Comparison of ENCODE assay signal across 7 cellular contexts in the genomic region with DNA sequence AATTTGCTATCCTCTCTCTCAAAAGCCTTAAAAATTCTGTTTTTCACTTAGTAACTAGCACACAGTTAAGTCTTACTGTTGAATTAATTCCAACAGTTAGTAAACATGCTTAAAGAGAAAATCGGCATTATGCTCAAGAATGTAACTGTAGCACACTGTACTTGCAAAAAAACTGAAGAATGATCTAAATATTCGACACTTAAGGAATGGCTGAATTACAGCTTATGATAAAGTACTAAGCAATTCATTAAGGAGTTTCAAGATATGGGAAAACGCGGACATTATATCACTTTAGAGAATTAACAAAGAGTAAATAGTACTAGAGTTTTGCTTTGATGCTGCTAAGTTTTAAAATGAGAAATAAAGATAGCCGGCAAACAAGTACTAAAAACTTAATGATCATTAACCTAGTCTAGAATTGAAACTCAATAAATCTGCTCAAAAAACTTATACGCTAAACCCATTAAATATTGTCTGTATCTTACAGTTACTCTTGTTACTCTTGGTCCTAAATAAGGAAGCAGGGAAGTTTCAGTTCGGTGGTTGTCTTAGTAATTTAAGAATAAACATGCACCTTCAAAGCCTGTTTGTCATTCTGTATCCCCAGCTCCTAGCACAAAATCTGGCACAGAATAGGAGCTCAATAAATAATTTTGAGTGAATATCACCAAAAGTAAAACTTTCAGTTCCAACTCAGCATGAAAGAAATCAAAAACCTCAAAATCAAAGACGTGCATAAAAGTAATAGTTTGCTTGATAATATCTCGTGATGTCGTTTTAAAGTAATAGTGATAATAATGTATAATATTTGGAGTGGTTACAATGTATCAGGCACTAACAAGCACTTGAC. TPM values are rescaled to one million over a fixed set of nuclear protein-coding genes. Genes with fewer than 3 reads are reported as not detected.
DNase-seq lines count a peak whose midpoint lies in the region; FAIRE-seq and TF ChIP-seq lines count a peak whose summit lies in the region.

No MANE protein-coding gene starts in this region.

- peak; percentile 89 for FAIRE-seq in H54 (lab: Jason Lieb, UNC)

- H3K27me3 ChIP-seq in dorsolateral prefrontal cortex, result no peaks in the 10 kb centered on the region

- peaks cover 20% of the 10 kb centered on the region for H3K9me3 Mint-ChIP-seq in nephron progenitor cell

- peak overlapping the region; percentile 100 for H2AFZ ChIP-seq in OCI-LY7 (ENCODE audit: low read length)

- no peak for DNase-seq in H54 (ENCODE audit: insufficient read length, low spot score)
- peak; percentile 20 for DNase-seq in OCI-LY7 (ENCODE audit: low spot score)
- DNase-seq in dorsolateral prefrontal cortex, result no peak
- DNase-seq in nephron progenitor cell, result no peak
- no peak for DNase-seq in stimulated activated CD4-positive, alpha-beta T cell treated with anti-CD3 and anti-CD28 coated beads, Interleukin-4, amount 100 ng/mL, for 24 hours
- no peak for DNase-seq in hippocampal formation (lab: John Stamatoyannopoulos, UW)
- DNase-seq in effector CD4-positive, alpha-beta T cell, result no peak

- H3K27ac Mint-ChIP-seq in nephron progenitor cell, result peak overlapping the region; percentile 99

- peaks cover 18% of the 10 kb centered on the region for H3K4me1 ChIP-seq in OCI-LY7 (ENCODE audit: insufficient read depth, low read length, poor library complexity, severe bottlenecking)

- peaks cover 27% of the 10 kb centered on the region; the same call in 1 of the 2 replicates for H3K79me2 ChIP-seq in OCI-LY7 (ENCODE audit: insufficient read depth, low read depth, low read length)

- no peaks in the 10 kb centered on the region for H3K27me3 Mint-ChIP-seq in nephron progenitor cell (ENCODE audit: low read depth, poor library complexity)

- peak overlapping the region; percentile 77 for H3K4me2 ChIP-seq in OCI-LY7 (ENCODE audit: low read length)

- intact Hi-C loops in OCI-LY7 (cut with micrococcal nuclease; ENCODE audit: unreplicated experiment) (loop anchor here (5.0 kb wide), 1 partner anchor 763 kb away; a partner anchor contains a TSS), dorsolateral prefrontal cortex (cut with DNase I) (loop anchor here in 1 of 2 donors (10.0 kb wide), 1 partner anchor 1335 kb away; a partner anchor contains a TSS)

- H4K20me1 ChIP-seq in OCI-LY7 (ENCODE audit: insufficient read depth, low read length), result no peaks in the 10 kb centered on the region

- TF ChIP-seq CTCF in OCI-LY7 (conservative IDR thresholded peaks at IDR 0.05; ENCODE audit: low read length) (no peak), dorsolateral prefrontal cortex (IDR thresholded peaks at IDR 0.05 in 54 of 56, conservative IDR thresholded peaks at IDR 0.05 in 2 of 56; ENCODE audit: low read depth in 1 of 56, partially characterized antibody in 56 of 56) (peak in 1 of 56 donors; percentile 16), nephron progenitor cell (IDR thresholded peaks at IDR 0.05) (no peak)

- H3K9me3 ChIP-seq in OCI-LY7 (ENCODE audit: low read length), result no peaks in the 10 kb centered on the region

- no peaks in the 10 kb centered on the region for H3K36me3 ChIP-seq in OCI-LY7 (ENCODE audit: insufficient read depth, low read length)

- H3K27ac ChIP-seq in OCI-LY7 (ENCODE audit: low read depth, low read length, poor library complexity, severe bottlenecking) (peak overlapping the region; percentile 53), dorsolateral prefrontal cortex (peak overlapping the region in 55 of 59 donors; percentile 6 to 100 (median 95))

- H3K4me1 Mint-ChIP-seq in nephron progenitor cell, result peaks cover 54% of the 10 kb centered on the region

- H3K9me2 ChIP-seq in OCI-LY7 (ENCODE audit: insufficient read depth, low read length), result 0 out of 2 replicates have a peak, but pooled peaks cover 6% of the 10 kb centered on the region

- TF ChIP-seq POLR2A in H54 (IDR thresholded peaks at IDR 0.05; ENCODE audit: low read depth, low read length), result no peak

- H3K4me3 ChIP-seq in OCI-LY7 (ENCODE audit: low read depth, low read length, poor library complexity, severe bottlenecking) (peak overlapping the region; percentile 94), dorsolateral prefrontal cortex (peak overlapping the region; percentile 45 to 97 (median 82))

- BruUV-seq in OCI-LY7 (replicated peaks; lab: Mats Ljungman, UMichigan), result TSS peak; percentile 64

- POLR2A ChIA-PET in OCI-LY7 (lab: Charles Lee), result interaction anchor here (0.6 to 2.3 kb wide), 5 partner anchors 13 to 1458 kb away, joined by 3 to 10 read pairs (median 4); a partner anchor contains a TSS

- CTCF ChIA-PET in OCI-LY7 (lab: Charles Lee; ENCODE audit: unreplicated experiment), result no interaction called here

- H3K36me3 Mint-ChIP-seq in nephron progenitor cell (ENCODE audit: low read depth), result peaks cover 23% of the 10 kb centered on the region

- peak overlapping the region; percentile 91 for H3K4me3 Mint-ChIP-seq in nephron progenitor cell

RNA-seq across cellular contexts. Expression of a gene that starts 1.2 kb away (rescaled TPM):
- 10.4 and 12.7 TPM in 2 replicates for total RNA-seq in OCI-LY7 (2014; rRNA removed; shearing (Covaris generic))
- total RNA-seq in OCI-LY7 (2022), result 11.9 and 12.2 TPM in 2 replicates
- total RNA-seq in dorsolateral prefrontal cortex, result 10 to 100 TPM in 85 of 120 experiments, 1 to 10 TPM in 35; 7.3 to 21.5 (median 11.3) TPM

RNA-seq across cellular contexts. Expression of a gene that starts 27.8 kb away (rescaled TPM):
- 0.46 and 3.4 TPM in 2 replicates for total RNA-seq in OCI-LY7 (2014; rRNA removed; shearing (Covaris generic))
- total RNA-seq in OCI-LY7 (2022) (0.88 and 1.3 TPM in 2 replicates), dorsolateral prefrontal cortex (100 to 1,000 TPM in 119 of 120 experiments, 10 to 100 TPM in 1; 77.3 to 917 (median 230) TPM)

Comparison
In these comparisons a context has a peak if more than half of its experiments do, and no peak if none do; other contexts are left out.
1. RNA of a gene that starts 27.8 kb away (total RNA-seq): 77.3 to 917 TPM in dorsolateral prefrontal cortex; 0.46 to 3.4 TPM in OCI-LY7; every median in the first group is over 10 times any median in the second.